In genomic region chr12:107600596-107601144, GRCh38 we compare ENCODE assay signal across 15 cellular contexts.
"Had no signal": no experiment of that assay in that cellular context is flagged by ENCODE, and none has a peak within 500 bp of the region (broad histone marks: within the 10 kb centered on the region; RNA-seq: fewer than 3 reads in every experiment).

No MANE protein-coding gene starts in this region.

- H3K27ac ChIP-seq: breast epithelium, esophagus squamous epithelium, pancreas, testis, upper lobe of right lung had no signal

- H3K9me3 ChIP-seq: breast epithelium, esophagus squamous epithelium, pancreas, testis, upper lobe of right lung had no signal

- DNase-seq: activated CD4-positive, alpha-beta memory T cell treated with anti-CD3 and anti-CD28 coated beads for 36 hours; activated gamma-delta T cell; activated naive CD8-positive, alpha-beta T cell treated with anti-CD3 and anti-CD28 coated beads, Interleukin-2, amount 10 ng/mL, durations not matched to agents 7 days and 5 days; activated T-cell treated with anti-CD3 and anti-CD28 coated beads, Interleukin-2, amount 50 U/mL, for 48 hours; esophagus squamous epithelium; foreskin melanocyte; kidney; pancreas; stimulated activated CD4-positive, alpha-beta T cell treated with anti-CD3 and anti-CD28 coated beads, Interleukin-4, amount 100 ng/mL, for 1 hour; stimulated activated CD8-positive, alpha-beta memory T cell treated with anti-CD3 and anti-CD28 coated beads, Interleukin-4, amount 100 ng/mL, for 48 hours; testis; upper lobe of right lung had no signal

- H3K27me3 ChIP-seq: breast epithelium, esophagus squamous epithelium, pancreas, testis, upper lobe of right lung had no signal

- H3K36me3 ChIP-seq: breast epithelium, esophagus squamous epithelium, pancreas, upper lobe of right lung had no signal

- H3K4me1 ChIP-seq: breast epithelium, esophagus squamous epithelium, pancreas, testis, upper lobe of right lung had no signal

- FAIRE-seq: endometrium, kidney, pancreas had no signal

- H3K4me3 ChIP-seq: breast epithelium, dorsolateral prefrontal cortex, esophagus squamous epithelium, pancreas, testis, upper lobe of right lung had no signal
